Comparison of ENCODE assay signal across 4 cellular contexts in genomic region chr1:241735493-241735926, GRCh38.
DNase-seq lines count a peak whose midpoint lies in the region; ATAC-seq, FAIRE-seq and TF ChIP-seq lines count a peak whose summit lies in the region.
"Not testable (repeated sequence)": the region's sequence is repeated elsewhere in the genome, so short reads cannot be mapped to it uniquely, and the experiment has no call there.

No MANE protein-coding gene starts in this region.

- not testable (repeated sequence) for H2AFZ ChIP-seq in GM23338
- H2AFZ ChIP-seq in K562 (ENCODE audit: low read depth, low read length) (peak overlapping the region; percentile 86), neural progenitor cell (replicated peaks) (peak overlapping the region; percentile 20)

- intact Hi-C loops in K562 (cut with micrococcal nuclease), result loop anchor here (1.0 kb wide), 1 partner anchor 22 kb away; no protein-coding TSS in a partner anchor

- H3K4me3 ChIP-seq in GM23338, K562, neural progenitor cell: not testable (repeated sequence)

- in situ Hi-C loops in K562 (cut with MboI), result not testable (repeated sequence)

- H3K27me3 Mint-ChIP-seq in GM23338 (ENCODE audit: insufficient read depth, low read depth, poor library complexity); neural crest cell (ENCODE audit: low read depth); neural progenitor cell (ENCODE audit: insufficient read depth, low read depth): not testable (repeated sequence)

- not testable (repeated sequence) for H3K4me1 ChIP-seq in GM23338 (ENCODE audit: insufficient read depth); neural progenitor cell
- peaks cover 11 to 22% of the 10 kb centered on the region in 2 experiments; a peak in 4 of 5 replicates for H3K4me1 ChIP-seq in K562 (replicated peaks in 1 of 2; ENCODE audit: control insufficient read depth in 2 of 2, insufficient read depth in 2 of 2, low read length in 2 of 2)

- not testable (repeated sequence) for H3K79me2 ChIP-seq in GM23338 (replicated peaks; ENCODE audit: insufficient read depth); K562 (ENCODE audit: control insufficient read depth, insufficient read depth, low read length); neural progenitor cell (ENCODE audit: low read depth)

- H3K36me3 ChIP-seq in GM23338 (ENCODE audit: insufficient read depth); K562 (ENCODE audit: control insufficient read depth, insufficient read depth, low read length); neural progenitor cell: not testable (repeated sequence)

- not testable (repeated sequence) for H3K4me3 Mint-ChIP-seq in GM23338, neural crest cell, neural progenitor cell

- peak; percentile 33; the same call in 1 of the 2 replicates for TF ChIP-seq EP300 in K562 (IDR thresholded peaks at IDR 0.05; ENCODE audit: low read length)

- not testable (repeated sequence) for TF ChIP-seq RAD21 in K562 (CRISPR knock-in tag; conservative IDR thresholded peaks at IDR 0.05 in 1 of 2, IDR thresholded peaks at IDR 0.05 in 1 of 2)

- peak overlapping the region; percentile 73; the same call in 1 of the 2 replicates for H3K27ac Mint-ChIP-seq in GM23338
- H3K27ac Mint-ChIP-seq in neural crest cell (ENCODE audit: unreplicated experiment), result peak overlapping the region; percentile 73
- not testable (repeated sequence) for H3K27ac Mint-ChIP-seq in neural progenitor cell

- not testable (repeated sequence) for H3K36me3 Mint-ChIP-seq in GM23338 (ENCODE audit: low read depth); neural crest cell (ENCODE audit: low read depth); neural progenitor cell

- TF ChIP-seq CTCF in GM23338 (conservative IDR thresholded peaks at IDR 0.05; ENCODE audit: low read depth in 2 of 2); K562 (IDR thresholded peaks at IDR 0.05 in 2 of 3, conservative IDR thresholded peaks at IDR 0.05 in 1 of 3; ENCODE audit: insufficient read depth in 2 of 3, low read depth in 1 of 3, low read length in 3 of 3); neural crest cell (conservative IDR thresholded peaks at IDR 0.05); neural progenitor cell (IDR thresholded peaks at IDR 0.05): not testable (repeated sequence)

- not testable (repeated sequence) for H3K9me1 ChIP-seq in K562 (ENCODE audit: control insufficient read depth, insufficient read depth, low read length)

- H3K9me2 ChIP-seq in GM23338 (ENCODE audit: insufficient read depth), result not testable (repeated sequence)

- BruUV-seq in K562 (replicated peaks; lab: Mats Ljungman, UMichigan), result not testable (repeated sequence)

- WGBS in K562 (ENCODE audit: insufficient coverage, low coverage, missing lambda C conversion rate), result 9% methylated on average over 7 of the region's 8 CpGs

- not testable (repeated sequence) for H4K20me1 ChIP-seq in GM23338 (replicated peaks; ENCODE audit: insufficient read depth); K562 (replicated peaks; ENCODE audit: control insufficient read depth, insufficient read depth, low read length); neural progenitor cell (ENCODE audit: low read depth)

- H3K4me2 ChIP-seq in GM23338, neural progenitor cell: not testable (repeated sequence)
- H3K4me2 ChIP-seq in K562 (ENCODE audit: insufficient read depth, low read length), result peak overlapping the region; percentile 38

- not testable (repeated sequence) for H3K27me3 ChIP-seq in GM23338 (ENCODE audit: insufficient read depth); K562 (ENCODE audit: control insufficient read depth in 2 of 2, insufficient read depth in 2 of 2, low read length in 2 of 2); neural progenitor cell

- TF ChIP-seq POLR2A in K562 (conservative IDR thresholded peaks at IDR 0.05), result not testable (repeated sequence)

- H3K4me1 Mint-ChIP-seq in GM23338, neural progenitor cell: not testable (repeated sequence)
- peaks cover 13% of the 10 kb centered on the region for H3K4me1 Mint-ChIP-seq in neural crest cell

- POLR2A ChIA-PET in K562 (lab: Yijun Ruan, JAX), result interaction anchor here (2.2 kb wide), 1 partner anchor 13 kb away, joined by 9 read pairs; no protein-coding TSS in a partner anchor

- not testable (repeated sequence) for DNase-seq in GM23338 (ENCODE audit: low spot score); neural crest cell (ENCODE audit: low read depth, low spot score); neural progenitor cell (ENCODE audit: low spot score)
- DNase-seq in K562 (ENCODE audit: extremely low read depth in 1 of 4, low spot score in 3 of 4), result peak in 1 of 4 experiments; percentile 56

- H3K9me3 ChIP-seq in K562 (replicated peaks; ENCODE audit: control insufficient read depth, insufficient read depth, low read depth, low read length); neural progenitor cell (ENCODE audit: low read depth): not testable (repeated sequence)

- peak overlapping the region; percentile 17 to 57; a peak in 2 of 4 replicates for H3K9ac ChIP-seq in K562 (ENCODE audit: insufficient read depth in 1 of 2, low read depth in 2 of 2, low read length in 2 of 2)
- H3K9ac ChIP-seq in neural progenitor cell, result not testable (repeated sequence)

- ATAC-seq in GM23338, result not testable (repeated sequence)
- peak; percentile 76 for ATAC-seq in K562

- CTCF ChIA-PET in K562 (lab: Yijun Ruan, JAX; ENCODE audit: low intra/inter-chr PET ratio), result not testable (repeated sequence)

- not testable (repeated sequence) for H3K27ac ChIP-seq in GM23338 (ENCODE audit: low read depth); neural progenitor cell
- H3K27ac ChIP-seq in K562 (ENCODE audit: extremely low read depth, low read depth, low read length), result peak overlapping the region; percentile 35; the same call in 1 of the 3 replicates

- FAIRE-seq in K562 (lab: Jason Lieb, UNC), result not testable (repeated sequence)

- not testable (repeated sequence) for H3K9me3 Mint-ChIP-seq in GM23338, neural crest cell, neural progenitor cell

- H3F3A ChIP-seq in GM23338 (replicated peaks; ENCODE audit: low read depth); neural progenitor cell (ENCODE audit: low read depth): not testable (repeated sequence)

TF ChIP-seq in K562, 482 proteins besides CTCF, POLR2A, EP300 and RAD21 (continues in another document):
- TF ChIP-seq TAF7 (tag; IDR thresholded peaks at IDR 0.05) (peak; percentile 27; the same call in 1 of the 2 replicates), ZNF512 (tag; IDR thresholded peaks at IDR 0.05) (0 out of 2 replicates have a peak, but pooled peaks have one; percentile 47), SMARCA4 (IDR thresholded peaks at IDR 0.05) (peak; percentile 80), L3MBTL2 (IDR thresholded peaks at IDR 0.05) (peak; percentile 19; the same call in 1 of the 2 replicates), CBFA2T2 (conservative IDR thresholded peaks at IDR 0.05) (peak; percentile 57), HDAC1 (IDR thresholded peaks at IDR 0.05) (peak in 1 of 2 experiments; percentile 87; a peak in 2 of 4 replicates), BRD9 (IDR thresholded peaks at IDR 0.05; ENCODE audit: low read depth, partially characterized antibody) (peak; percentile 58), NFE2 (IDR thresholded peaks at IDR 0.05; ENCODE audit: low read depth) (peak; percentile 76)
